In genomic region chr11:114259124-114259526, GRCh38 we compare ENCODE assay signal across 10 cellular contexts. TPM values are rescaled to one million over a fixed set of nuclear protein-coding genes. Genes with fewer than 3 reads are reported as not detected.
A peak's percentile ranks its signal among the peaks of the same experiment; 100 is the strongest.
DNase-seq lines count a peak whose midpoint lies in the region; ATAC-seq and TF ChIP-seq lines count a peak whose summit lies in the region.
"Had no signal": no experiment of that assay in that cellular context is flagged by ENCODE, and none has a peak within 500 bp of the region (broad histone marks: within the 10 kb centered on the region; RNA-seq: fewer than 3 reads in every experiment).

No MANE protein-coding gene starts in this region.

- no peaks in the 10 kb centered on the region for H3K36me3 Mint-ChIP-seq in brain

- H3K27me3 Mint-ChIP-seq in brain = peaks cover 9% of the 10 kb centered on the region

- peaks cover 66% of the 10 kb centered on the region for H3K4me1 Mint-ChIP-seq in brain

- peak; percentile 12 for DNase-seq in NCI-H2107 treated with DMSO at 0.1 percent for 48 hours (lab: John Stamatoyannopoulos, UW; ENCODE audit: unreplicated experiment)
- no peak for DNase-seq in NCI-H2107 (lab: John Stamatoyannopoulos, UW)
- no peak for DNase-seq in mucosa of descending colon
- DNase-seq in tibial artery = peak; percentile 78 to 85
- no peak for DNase-seq in middle frontal gyrus (ENCODE audit: extremely low spot score, low spot score)
- DNase-seq in dedifferentiated amniotic fluid mesenchymal stem cell (ENCODE audit: extremely low spot score) = no peak
- DNase-seq in SKM-1 treated with dmso at 0.1 percent for 144 hours (lab: John Stamatoyannopoulos, UW; ENCODE audit: unreplicated experiment) = no peak
- DNase-seq: brain microvascular endothelial cell, NCI-H226 had no signal

- peak overlapping the region in 2 of 5 experiments; percentile 6 to 31 for H3K4me3 Mint-ChIP-seq in brain

- H3K4me1 ChIP-seq in mucosa of descending colon (ENCODE audit: low read depth) = no peaks in the 10 kb centered on the region
- peaks cover 0 to 81% (median 44%) of the 10 kb centered on the region in 4 donors for H3K4me1 ChIP-seq in tibial artery

- H3K9me3 Mint-ChIP-seq in brain = peaks cover 0 to 5% (median 0%) of the 10 kb centered on the region in 5 experiments

- intact Hi-C loops in mucosa of descending colon (cut with DNase I, micrococcal nuclease) = no loop called here
- intact Hi-C loops in tibial artery (cut with DNase I; ENCODE audit: low total_unique reads) = loop anchor here (5.0 to 10.0 kb wide), 2 partner anchors 54 to 197 kb away; no protein-coding TSS in a partner anchor

- H3K4me3 ChIP-seq in mucosa of descending colon = no peak overlapping the region
- no peak overlapping the region for H3K4me3 ChIP-seq in tibial artery

- H3K27ac ChIP-seq in tibial artery = peak overlapping the region; percentile 67 to 75
- H3K27ac ChIP-seq: brain microvascular endothelial cell had no signal

- peak overlapping the region in 4 of 5 experiments; percentile 16 to 78 (median 60) for H3K27ac Mint-ChIP-seq in brain

- TF ChIP-seq CTCF in brain (conservative IDR thresholded peaks at IDR 0.05) (no peak), mucosa of descending colon (IDR thresholded peaks at IDR 0.05) (no peak), tibial artery (IDR thresholded peaks at IDR 0.05) (no peak)

- H3K36me3 ChIP-seq in mucosa of descending colon (ENCODE audit: low read depth) (no peaks in the 10 kb centered on the region), tibial artery (peaks cover 18 to 30% (median 22%) of the 10 kb centered on the region in 3 donors)
- H3K36me3 ChIP-seq: brain microvascular endothelial cell had no signal

- ATAC-seq in mucosa of descending colon = peak; percentile 5

- H3K9me3 ChIP-seq in mucosa of descending colon (no peaks in the 10 kb centered on the region), tibial artery (no peaks in the 10 kb centered on the region)

- no peaks in the 10 kb centered on the region for H3K27me3 ChIP-seq in tibial artery

RNA-seq across cellular contexts. Expression of gene NNMT, which starts 37.1 kb away (rescaled TPM):
- polyA plus RNA-seq in brain (ENCODE audit: insufficient read depth, low read depth, low replicate concordance) = 3.6 TPM
- total RNA-seq in mucosa of descending colon = 100 to 1,000 TPM in 1 of 3 donors, 10 to 100 TPM in 2; 13.1 to 112 (median 65.9) TPM

Comparison
In these comparisons a context has a peak if more than half of its experiments do, and no peak if none do; other contexts are left out.
1. DNase-seq: peak in NCI-H2107 treated with DMSO at 0.1 percent for 48 hours (single experiment) and tibial artery (2 of 2); none in NCI-H2107 (single experiment), mucosa of descending colon (0 of 3), middle frontal gyrus (single experiment), dedifferentiated amniotic fluid mesenchymal stem cell (single experiment) and SKM-1 treated with dmso at 0.1 percent for 144 hours (single experiment).